8 cellular contexts compared by ENCODE assay signal in genomic region chr18:74148543-74149070, GRCh38. TPM values are rescaled to one million over a fixed set of nuclear protein-coding genes. Genes with fewer than 3 reads are reported as not detected.
DNase-seq lines count a peak whose midpoint lies in the region; ATAC-seq and TF ChIP-seq lines count a peak whose summit lies in the region.

No MANE protein-coding gene starts in this region.

- intact Hi-C loops in dorsolateral prefrontal cortex (cut with DNase I) = loop anchor here (2.0 to 10.0 kb wide), 5 partner anchors 66 to 449 kb away; partner anchors contain the start of genes CNDP2 (in 1 of the 2), CYB5A (in 1 of the 2) and ZNF407 (in 1 of the 2)

- H3F3A ChIP-seq in neural progenitor cell (ENCODE audit: low read depth) = peaks cover 8% of the 10 kb centered on the region

- H3K9me3 ChIP-seq in BE2C (no peaks in the 10 kb centered on the region), KOPT-K1 (ENCODE audit: insufficient read depth, low read length, poor library complexity, severe bottlenecking) (no peaks in the 10 kb centered on the region), neural progenitor cell (ENCODE audit: low read depth) (no peaks in the 10 kb centered on the region)

- no peak for DNase-seq in BE2C
- DNase-seq in dorsolateral prefrontal cortex = no peak
- peak; percentile 26 for DNase-seq in neural progenitor cell (ENCODE audit: low spot score)
- no peak for DNase-seq in foreskin melanocyte
- no peak for DNase-seq in cerebellar cortex (ENCODE audit: low spot score)

- peak overlapping the region; percentile 91 for H3K4me2 ChIP-seq in neural progenitor cell

- peaks cover 48% of the 10 kb centered on the region for H3K79me2 ChIP-seq in neural progenitor cell (ENCODE audit: low read depth)

- no peaks in the 10 kb centered on the region; the same call in 1 of the 2 replicates for H3K4me1 ChIP-seq in BE2C
- peaks cover 9% of the 10 kb centered on the region for H3K4me1 ChIP-seq in neural progenitor cell

- peak overlapping the region; percentile 96 for H3K4me3 Mint-ChIP-seq in neural progenitor cell

- H3K9ac ChIP-seq in neural progenitor cell = peak overlapping the region; percentile 83

- no peaks in the 10 kb centered on the region for H3K27me3 Mint-ChIP-seq in neural progenitor cell (ENCODE audit: insufficient read depth, low read depth)

- no peaks in the 10 kb centered on the region for H3K36me3 Mint-ChIP-seq in neural progenitor cell

- H3K27ac Mint-ChIP-seq in neural progenitor cell = peak overlapping the region; percentile 94

- H2AFZ ChIP-seq in neural progenitor cell (replicated peaks) = peak overlapping the region; percentile 65

- H3K4me1 Mint-ChIP-seq in neural progenitor cell = peaks cover 27% of the 10 kb centered on the region

- H3K36me3 ChIP-seq in BE2C (no peaks in the 10 kb centered on the region; the same call in 1 of the 2 replicates), KOPT-K1 (ENCODE audit: insufficient read depth, low read length) (peaks cover 39% of the 10 kb centered on the region), neural progenitor cell (no peaks in the 10 kb centered on the region)

- peak overlapping the region; percentile 91 for H3K4me3 ChIP-seq in BE2C (ENCODE audit: low read depth, low read length)
- H3K4me3 ChIP-seq in dorsolateral prefrontal cortex = peak overlapping the region; percentile 53 to 100 (median 88)
- peak overlapping the region; percentile 90 for H3K4me3 ChIP-seq in neural progenitor cell

- H3K27ac ChIP-seq in KOPT-K1 (ENCODE audit: low read depth, low read length, poor library complexity, severe bottlenecking) = peak overlapping the region; percentile 97
- peak overlapping the region in 51 of 59 donors; percentile 44 to 100 (median 99) for H3K27ac ChIP-seq in dorsolateral prefrontal cortex
- no peak overlapping the region for H3K27ac ChIP-seq in neural progenitor cell

- no peaks in the 10 kb centered on the region for H3K9me3 Mint-ChIP-seq in neural progenitor cell

- H4K20me1 ChIP-seq in neural progenitor cell (ENCODE audit: low read depth) = no peaks in the 10 kb centered on the region

- no peak for TF ChIP-seq CTCF in BE2C (IDR thresholded peaks at IDR 0.05; ENCODE audit: low read depth, low read length)
- peak in 2 of 56 donors; percentile 1 to 4 for TF ChIP-seq CTCF in dorsolateral prefrontal cortex (IDR thresholded peaks at IDR 0.05 in 54 of 56, conservative IDR thresholded peaks at IDR 0.05 in 2 of 56; ENCODE audit: low read depth in 1 of 56, partially characterized antibody in 56 of 56)
- TF ChIP-seq CTCF in neural progenitor cell (IDR thresholded peaks at IDR 0.05) = no peak

- peak; percentile 16 for ATAC-seq in GM19467 (IDR thresholded peaks at IDR 0.05; ENCODE audit: unreplicated experiment)
- ATAC-seq in HG03159 (IDR thresholded peaks at IDR 0.05; ENCODE audit: unreplicated experiment) = no peak

- H3K27me3 ChIP-seq in BE2C (no peaks in the 10 kb centered on the region), dorsolateral prefrontal cortex (no peaks in the 10 kb centered on the region), neural progenitor cell (peaks cover 6% of the 10 kb centered on the region)

RNA-seq across cellular contexts. Expression of gene TIMM21, which starts 0.3 kb away (rescaled TPM):
- 49.1 TPM for polyA plus RNA-seq in BE2C (2012; ENCODE audit: insufficient read depth, insufficient read length, low read depth)
- total RNA-seq in dorsolateral prefrontal cortex (10 to 100 TPM; 24.5 to 64.1 (median 41.0) TPM), neural progenitor cell (ENCODE audit: low replicate concordance) (24.0 and 28.4 TPM in 2 replicates)

RNA-seq across cellular contexts. Expression of gene FBXO15, which starts 1.0 kb away (rescaled TPM):
- polyA plus RNA-seq in BE2C (2012; ENCODE audit: insufficient read depth, insufficient read length, low read depth) = 0.56 TPM
- total RNA-seq in dorsolateral prefrontal cortex (1 to 10 TPM; 2.4 to 9.5 (median 5.9) TPM), neural progenitor cell (ENCODE audit: low replicate concordance) (2.2 and 2.8 TPM in 2 replicates)
